Comparison of ENCODE assay signal across 10 cellular contexts in the genomic region with DNA sequence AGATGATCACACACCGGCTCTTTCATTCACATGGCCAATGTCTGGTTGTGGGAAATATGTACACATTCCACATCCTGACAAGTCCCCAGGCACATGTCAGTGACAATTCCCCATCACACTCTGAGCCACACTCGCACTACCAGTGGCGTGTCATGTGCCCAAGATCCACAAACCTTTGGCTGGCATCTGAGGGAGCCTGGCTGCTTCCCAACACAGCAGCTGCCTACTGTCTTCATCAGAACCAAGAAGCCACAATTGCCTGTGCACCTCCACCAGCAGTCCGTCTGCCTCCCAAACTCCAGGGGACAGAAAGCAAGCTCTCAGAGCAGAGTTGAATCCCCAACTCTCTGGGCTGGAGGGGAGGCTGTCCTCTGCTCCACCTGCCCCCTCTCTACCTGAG. TPM values are rescaled to one million over a fixed set of nuclear protein-coding genes. Genes with fewer than 3 reads are reported as not detected.
DNase-seq lines count a peak whose midpoint lies in the region; ATAC-seq and TF ChIP-seq lines count a peak whose summit lies in the region.
"Not testable (repeated sequence)": the region's sequence is repeated elsewhere in the genome, so short reads cannot be mapped to it uniquely, and the experiment has no call there.
"Had no signal": no experiment of that assay in that cellular context is flagged by ENCODE, and none has a peak within 500 bp of the region (broad histone marks: within the 10 kb centered on the region; RNA-seq: fewer than 3 reads in every experiment).

No MANE protein-coding gene starts in this region.

- H3K27me3 ChIP-seq in heart left ventricle, stomach: not testable (repeated sequence)

- H3K36me3 ChIP-seq in heart left ventricle, stomach: not testable (repeated sequence)

- not testable (repeated sequence) for TF ChIP-seq CTCF in AG10803 (conservative IDR thresholded peaks at IDR 0.05; ENCODE audit: low read length); heart left ventricle (IDR thresholded peaks at IDR 0.05); osteocyte (IDR thresholded peaks at IDR 0.05); stomach (IDR thresholded peaks at IDR 0.05)

- DNase-seq in AG10803 (ENCODE audit: low read depth) (peak; percentile 15), M059J (ENCODE audit: low read depth) (peak; percentile 63), cerebellar cortex (ENCODE audit: low spot score) (peak; percentile 0), heart left ventricle (peak in 2 of 5 donors; percentile 23 to 50), islet precursor cell (peak; percentile 27), osteocyte (ENCODE audit: extremely low spot score, unreplicated experiment) (peak; percentile 60), stomach (peak; percentile 43)

- not testable (repeated sequence) for H3K9me3 Mint-ChIP-seq in osteocyte (ENCODE audit: unreplicated experiment)

- not testable (repeated sequence) for TF ChIP-seq POLR2A in heart left ventricle (IDR thresholded peaks at IDR 0.05); stomach (IDR thresholded peaks at IDR 0.05)

- intact Hi-C loops in heart left ventricle (cut with DNase I); stomach (cut with DNase I; ENCODE audit: low total_unique reads): not testable (repeated sequence)

- H3K4me3 ChIP-seq in AG10803 (ENCODE audit: low read length); heart left ventricle; stomach: not testable (repeated sequence)

- not testable (repeated sequence) for H3K4me1 ChIP-seq in heart left ventricle, stomach

- not testable (repeated sequence) for H3K9me3 ChIP-seq in heart left ventricle, stomach

- H3K27ac ChIP-seq in heart left ventricle, stomach: not testable (repeated sequence)

- 30 to 49% (median 39%) methylated on average over 2 to 3 of the region's 4 CpGs for WGBS in heart left ventricle, 4 donors
- WGBS in stomach, 5 donors, result 23 to 34% (median 33%) methylated on average over 3 of the region's 4 CpGs; no CpG with 5 or more reads in 2 of the 5 donors

- H3K27ac Mint-ChIP-seq in osteocyte (ENCODE audit: unreplicated experiment), result not testable (repeated sequence)

- H3K36me3 Mint-ChIP-seq in osteocyte (ENCODE audit: unreplicated experiment), result not testable (repeated sequence)

- peak; percentile 18 to 79 (median 45) for ATAC-seq in heart left ventricle

- not testable (repeated sequence) for H3K27me3 Mint-ChIP-seq in osteocyte (ENCODE audit: unreplicated experiment)

- TF ChIP-seq EP300 in stomach (IDR thresholded peaks at IDR 0.05), result not testable (repeated sequence)

- not testable (repeated sequence) for H3K4me3 Mint-ChIP-seq in osteocyte (ENCODE audit: unreplicated experiment)

- peaks cover 10% of the 10 kb centered on the region for H3K4me1 Mint-ChIP-seq in osteocyte (ENCODE audit: unreplicated experiment)

RNA-seq across cellular contexts. Expression of a gene that starts 6.2 kb away (rescaled TPM):
- total RNA-seq in M059J (2014; rRNA removed; shearing (Covaris generic)), result 0.02 and 0.05 TPM in 2 replicates
- total RNA-seq in heart left ventricle (1 to 10 TPM; 1.0 to 5.2 (median 2.9) TPM), osteocyte (10.3 and 12.5 TPM in 2 replicates), stomach (10 to 100 TPM in 1 of 5 donors, 1 to 10 TPM in 1, under 1 TPM in 1, not detected in 2; 0.29 to 85.8 (median 2.9) TPM)
- polyA plus RNA-seq in heart left ventricle (1 to 10 TPM; 1.2 to 1.3 TPM), stomach (under 1 TPM; 0.12 to 0.95 (median 0.92) TPM)
- total RNA-seq: HT-29 had no signal

RNA-seq across cellular contexts. Expression of a gene that starts 16.3 kb away (rescaled TPM):
- total RNA-seq in M059J (2014; rRNA removed; shearing (Covaris generic)), result 0.10 and 1.6 TPM in 2 replicates
- total RNA-seq in heart left ventricle, result under 1 TPM in 1 of 9 donors, not detected in 8; 0.50 TPM
- polyA plus RNA-seq in heart left ventricle, result not detected
- total RNA-seq in osteocyte, result 2.5 and 3.4 TPM in 2 replicates
- total RNA-seq in stomach, result 10 to 100 TPM in 4 of 5 donors, 1 to 10 TPM in 1; 3.5 to 27.8 (median 15.2) TPM
- polyA plus RNA-seq in stomach, result 10 to 100 TPM in 1 of 3 donors, 1 to 10 TPM in 2; 5.0 to 10.8 (median 5.0) TPM
- total RNA-seq: A673; CD8-positive, alpha-beta memory T cell had no signal
- polyA plus RNA-seq: CD8-positive, alpha-beta memory T cell had no signal
